22 cellular contexts compared by ENCODE assay signal in the genomic region with DNA sequence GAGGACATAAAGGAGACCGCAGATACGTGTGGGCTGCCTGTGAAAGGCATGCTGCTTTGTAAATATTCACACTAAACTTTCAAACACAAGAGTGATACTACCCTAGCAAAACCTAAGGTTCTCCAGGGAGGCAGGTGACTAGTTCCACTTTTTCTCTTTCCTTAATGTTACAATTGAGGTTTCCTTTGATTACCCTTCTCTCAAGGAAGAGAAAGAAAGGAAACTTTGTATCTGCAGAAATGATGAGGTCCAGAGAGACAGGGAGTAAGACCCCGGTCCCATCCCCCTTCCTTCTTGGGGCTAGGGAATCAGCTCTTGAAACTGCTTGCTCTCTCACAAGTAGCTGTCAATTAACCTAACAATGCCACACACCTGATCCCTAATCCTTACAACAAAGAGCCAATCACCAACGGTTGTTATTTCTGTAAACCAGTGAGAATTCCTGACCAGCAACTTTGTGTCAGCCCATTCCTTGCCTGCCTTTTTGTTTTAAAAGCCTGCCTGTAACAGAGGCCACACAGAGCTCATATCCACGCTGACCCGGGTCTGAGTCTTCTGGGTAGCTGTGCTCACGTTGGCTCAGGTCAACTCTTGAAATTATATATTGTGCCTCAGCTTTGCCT.
"Had no signal": no experiment of that assay in that cellular context is flagged by ENCODE, and none has a peak within 500 bp of the region (broad histone marks: within the 10 kb centered on the region; RNA-seq: fewer than 3 reads in every experiment).

No MANE protein-coding gene starts in this region.

- H3K27me3 ChIP-seq: body of pancreas, colonic mucosa, foreskin keratinocyte, right atrium auricular region, tibial nerve, uterus had no signal

- H3K27ac Mint-ChIP-seq: activated B cell treated with CpG ODN at 0.5 μM for 24 hours; activated CD4-positive, alpha-beta T cell treated with anti-CD3 and anti-CD28 coated beads, Interleukin-2, amount 10 ng/mL, durations not matched to agents 7 days and 5 days; activated naive CD8-positive, alpha-beta T cell treated with anti-CD3 and anti-CD28 coated beads for 36 hours; activated T-helper 1 cell treated with anti-CD3 and anti-CD28 coated beads, Interleukin-12 subunit alpha, Interleukin-12 subunit beta, Interleukin-2, Interleukin-4 antibody, amounts not matched to agents 30 ng/mL and 10 ng/mL and 1 ng/mL, durations not matched to agents 14 hours and 24 hours and 36 hours; memory B cell; naive thymus-derived CD8-positive, alpha-beta T cell; stimulated activated naive B cell treated with anti-CD40 and anti-IgM and Interleukin-4, amounts not matched to agents 10 μg/mL and 1 μg/mL and 100 μg/mL, for 72 hours had no signal

- H3K4me3 ChIP-seq: body of pancreas, colonic mucosa, left ventricle myocardium inferior, right atrium auricular region, tibial nerve, uterus had no signal

- H3K4me1 ChIP-seq: body of pancreas, colonic mucosa, foreskin keratinocyte, left ventricle myocardium inferior, right atrium auricular region, tibial nerve, uterus had no signal

- H3K4me1 Mint-ChIP-seq: activated B cell treated with CpG ODN at 0.5 μM for 24 hours; activated CD4-positive, alpha-beta T cell treated with anti-CD3 and anti-CD28 coated beads, Interleukin-2, amount 10 ng/mL, durations not matched to agents 7 days and 5 days; activated naive CD8-positive, alpha-beta T cell treated with anti-CD3 and anti-CD28 coated beads for 36 hours; memory B cell; naive thymus-derived CD8-positive, alpha-beta T cell; stimulated activated naive B cell treated with anti-CD40 and anti-IgM and Interleukin-4, amounts not matched to agents 10 μg/mL and 1 μg/mL and 100 μg/mL, for 72 hours had no signal

- H3K36me3 Mint-ChIP-seq: activated naive CD8-positive, alpha-beta T cell treated with anti-CD3 and anti-CD28 coated beads for 36 hours; stimulated activated naive B cell treated with anti-CD40 and anti-IgM and Interleukin-4, amounts not matched to agents 10 μg/mL and 1 μg/mL and 100 μg/mL, for 72 hours had no signal

- H3K9me3 ChIP-seq: colonic mucosa, right atrium auricular region, uterus had no signal

- H3K27me3 Mint-ChIP-seq: activated B cell treated with CpG ODN at 0.5 μM for 24 hours; activated CD4-positive, alpha-beta T cell treated with anti-CD3 and anti-CD28 coated beads, Interleukin-2, amount 10 ng/mL, durations not matched to agents 7 days and 5 days; activated naive CD8-positive, alpha-beta T cell treated with anti-CD3 and anti-CD28 coated beads for 36 hours; memory B cell; stimulated activated naive B cell treated with anti-CD40 and anti-IgM and Interleukin-4, amounts not matched to agents 10 μg/mL and 1 μg/mL and 100 μg/mL, for 72 hours had no signal

- H3K36me3 ChIP-seq: colonic mucosa, left ventricle myocardium inferior, right atrium auricular region, tibial nerve, uterus had no signal

- H3K4me3 Mint-ChIP-seq: activated B cell treated with CpG ODN at 0.5 μM for 24 hours; activated CD4-positive, alpha-beta T cell treated with anti-CD3 and anti-CD28 coated beads, Interleukin-2, amount 10 ng/mL, durations not matched to agents 7 days and 5 days; activated naive CD8-positive, alpha-beta T cell treated with anti-CD3 and anti-CD28 coated beads for 36 hours; activated T-helper 1 cell treated with anti-CD3 and anti-CD28 coated beads, Interleukin-12 subunit alpha, Interleukin-12 subunit beta, Interleukin-2, Interleukin-4 antibody, amounts not matched to agents 30 ng/mL and 10 ng/mL and 1 ng/mL, durations not matched to agents 14 hours and 24 hours and 36 hours; memory B cell; naive thymus-derived CD8-positive, alpha-beta T cell; stimulated activated naive B cell treated with anti-CD40 and anti-IgM and Interleukin-4, amounts not matched to agents 10 μg/mL and 1 μg/mL and 100 μg/mL, for 72 hours had no signal

- DNase-seq: activated B cell treated with CpG ODN at 0.5 μM for 24 hours; activated CD4-positive, alpha-beta T cell treated with anti-CD3 and anti-CD28 coated beads, Interleukin-2, amount 10 ng/mL, durations not matched to agents 7 days and 5 days; activated CD8-positive, alpha-beta memory T cell treated with anti-CD3 and anti-CD28 coated beads for 24 hours; activated naive CD8-positive, alpha-beta T cell treated with anti-CD3 and anti-CD28 coated beads for 36 hours; amygdala; body of pancreas; central memory CD4-positive, alpha-beta T cell; colonic mucosa; foreskin keratinocyte; glutamatergic neuron; hypothalamus; left ventricle myocardium inferior; naive thymus-derived CD8-positive, alpha-beta T cell; nucleus accumbens; posterior cingulate gyrus; stimulated activated CD4-positive, alpha-beta T cell treated with anti-CD3 and anti-CD28 coated beads, Interleukin-2, amount 100 ng/mL, for 48 hours; stimulated activated naive B cell treated with anti-CD40 and anti-IgM and Interleukin-4, amounts not matched to agents 10 μg/mL and 1 μg/mL and 100 μg/mL, for 72 hours; uterus had no signal

- ATAC-seq: body of pancreas; foreskin keratinocyte; naive thymus-derived CD8-positive, alpha-beta T cell; stimulated activated naive B cell treated with anti-CD40 and anti-IgM and Interleukin-4, amounts not matched to agents 10 μg/mL and 1 μg/mL and 100 μg/mL, for 72 hours had no signal

- H3K27ac ChIP-seq: body of pancreas, colonic mucosa, foreskin keratinocyte, left ventricle myocardium inferior, right atrium auricular region, tibial nerve, uterus had no signal
